In the genomic region with DNA sequence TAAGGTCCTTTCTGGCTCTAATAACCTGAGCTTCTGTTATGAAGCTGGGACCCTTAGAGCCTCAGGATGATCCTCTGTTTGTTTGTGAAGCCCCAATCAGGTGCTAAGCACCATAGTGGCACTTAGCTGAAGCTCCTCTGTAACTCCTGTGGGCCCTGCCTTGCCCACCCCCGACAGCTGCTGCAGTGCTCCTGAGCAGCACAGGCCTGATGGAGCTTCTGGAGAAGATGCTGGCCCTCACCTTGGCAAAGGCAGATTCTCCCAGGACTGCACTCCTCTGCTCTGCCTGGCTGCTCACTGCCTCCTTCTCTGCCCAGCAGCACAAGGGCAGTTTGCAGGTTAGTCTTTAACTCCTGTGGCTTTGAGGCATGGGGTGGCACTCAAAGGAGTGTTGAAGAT, we compare ENCODE assay signal across 8 cellular contexts. TPM values are rescaled to one million over a fixed set of nuclear protein-coding genes. Genes with fewer than 3 reads are reported as not detected.
A peak's percentile ranks its signal among the peaks of the same experiment; 100 is the strongest.
DNase-seq lines count a peak whose midpoint lies in the region; ATAC-seq lines count a peak whose summit lies in the region.

No MANE protein-coding gene starts in this region.

- ATAC-seq in HG03460 (IDR thresholded peaks at IDR 0.05; ENCODE audit: unreplicated experiment) = peak; percentile 15

- H3K27me3 ChIP-seq in duodenal mucosa (ENCODE audit: control insufficient read depth in 1 of 2, insufficient read depth in 2 of 2, low read length in 2 of 2) (no peaks in the 10 kb centered on the region), thymus (ENCODE audit: control insufficient read depth, insufficient read depth) (no peaks in the 10 kb centered on the region)

- peak overlapping the region; percentile 45 for H3K27ac ChIP-seq in duodenal mucosa (ENCODE audit: low read depth, low read length)
- H3K27ac ChIP-seq in thymus (ENCODE audit: low read depth) = peak overlapping the region; percentile 75

- H3K36me3 ChIP-seq in duodenal mucosa (ENCODE audit: control insufficient read depth in 1 of 2, insufficient read depth in 2 of 2, low read length in 2 of 2) (no peaks in the 10 kb centered on the region), thymus (ENCODE audit: control insufficient read depth, insufficient read depth) (no peaks in the 10 kb centered on the region)

- DNase-seq in activated effector memory CD4-positive, alpha-beta T cell treated with anti-CD3 and anti-CD28 coated beads, Interleukin-2, amount 50 U/mL, for 16 hours = peak; percentile 64
- DNase-seq in activated effector memory CD4-positive, alpha-beta T cell treated with Interleukin-2 at 50 U/mL for 16 hours = no peak
- DNase-seq in midbrain (lab: John Stamatoyannopoulos, UW) = no peak
- no peak for DNase-seq in NCI-H187 treated with DMSO at 0.1 percent for 48 hours (lab: John Stamatoyannopoulos, UW)
- DNase-seq in NCI-H226 = no peak

- H3K9ac ChIP-seq in duodenal mucosa (ENCODE audit: low read depth in 1 of 2, low read length in 2 of 2) = peak overlapping the region; percentile 55 to 58

- peak overlapping the region; percentile 59 to 61 for H3K4me3 ChIP-seq in duodenal mucosa (ENCODE audit: low read depth in 1 of 2, low read length in 2 of 2)
- H3K4me3 ChIP-seq in thymus (ENCODE audit: low read length) = peak overlapping the region; percentile 13

- 82% methylated on average over 1 of the region's 1 CpG for whole genome bisulfite sequencing in thymus

- H3K4me1 ChIP-seq in duodenal mucosa (ENCODE audit: control insufficient read depth in 1 of 2, insufficient read depth in 2 of 2, low read length in 2 of 2) (peaks cover 0 to 5% of the 10 kb centered on the region in 2 donors), thymus (ENCODE audit: control insufficient read depth, insufficient read depth, low read length) (peaks cover 9% of the 10 kb centered on the region)

- H3K9me3 ChIP-seq in duodenal mucosa (ENCODE audit: control insufficient read depth in 1 of 2, low read length in 2 of 2) (no peaks in the 10 kb centered on the region), thymus (ENCODE audit: control insufficient read depth) (peaks cover 2% of the 10 kb centered on the region)

RNA-seq across cellular contexts. Expression of a gene that starts 19.0 kb away (rescaled TPM):
- 1.6 TPM for polyA plus RNA-seq in thymus

RNA-seq across cellular contexts. Expression of a gene that starts 51.4 kb away (rescaled TPM):
- polyA plus RNA-seq in thymus = 41.0 TPM
